ENCODE assay signal across 8 cellular contexts in the genomic region with DNA sequence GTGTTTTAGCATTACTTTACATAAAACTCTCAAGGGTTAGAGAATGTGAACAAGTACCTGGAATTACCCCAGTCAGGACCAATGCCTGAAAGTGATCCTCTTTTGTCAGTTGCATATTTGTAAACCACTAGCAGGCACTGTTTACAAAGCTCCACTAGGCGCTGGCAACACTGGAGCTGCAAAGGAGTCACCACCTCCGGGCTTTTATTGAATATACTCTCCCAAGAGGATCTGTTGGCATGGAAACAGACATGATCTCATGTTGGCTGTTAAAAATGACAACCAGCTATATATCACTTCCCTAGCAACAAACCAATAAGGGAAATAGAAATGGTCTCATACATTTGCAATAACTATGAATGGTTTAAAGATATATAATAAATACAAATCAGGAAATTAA.
DNase-seq lines count a peak whose midpoint lies in the region; ATAC-seq and TF ChIP-seq lines count a peak whose summit lies in the region.

No MANE protein-coding gene starts in this region.

- H3K36me3 ChIP-seq in DND-41 (ENCODE audit: insufficient read depth, low read length): no peaks in the 10 kb centered on the region

- no peaks in the 10 kb centered on the region for H3K79me2 ChIP-seq in DND-41 (ENCODE audit: insufficient read depth, low read length)

- H3K9me3 ChIP-seq in DND-41 (ENCODE audit: insufficient read depth, low read length, severe bottlenecking): no peaks in the 10 kb centered on the region

- peak; percentile 31; the same call in 1 of the 3 replicates for ATAC-seq in DND-41 (ENCODE audit: insufficient read depth, low read depth)

- no peak overlapping the region for H3K27ac ChIP-seq in DND-41 (ENCODE audit: low read length)

- no peak overlapping the region for H3K4me3 ChIP-seq in DND-41 (ENCODE audit: low read depth in 1 of 2, low read length in 2 of 2)

- H3K4me1 ChIP-seq in DND-41 (ENCODE audit: insufficient read depth, low read length): no peaks in the 10 kb centered on the region

- no peaks in the 10 kb centered on the region for H4K20me1 ChIP-seq in DND-41 (ENCODE audit: insufficient read depth, low read length)

- no peak overlapping the region for H3K4me2 ChIP-seq in DND-41 (ENCODE audit: insufficient read depth, low read length)

- H2AFZ ChIP-seq in DND-41 (ENCODE audit: low read depth, low read length): no peak overlapping the region

- DNase-seq in DND-41 (no peak), HT1080 (ENCODE audit: low read depth) (peak; percentile 65), SK-N-DZ (ENCODE audit: low spot score) (peak; percentile 47), left kidney (ENCODE audit: low read depth, low spot score) (peak; percentile 41), cerebellar nuclear complex (lab: John Stamatoyannopoulos, UW) (no peak), cerebellum (ENCODE audit: low spot score) (no peak), NK-92 (lab: John Stamatoyannopoulos, UW; ENCODE audit: unreplicated experiment) (no peak)
- DNase-seq in activated CD4-positive, alpha-beta T cell treated with anti-CD3 and anti-CD28 coated beads for 4 hours: no peak

- no peak overlapping the region for H3K9ac ChIP-seq in DND-41 (ENCODE audit: low read depth, low read length)

- no peaks in the 10 kb centered on the region for H3K27me3 ChIP-seq in DND-41 (ENCODE audit: insufficient read depth, low read length, poor library complexity)

- no peak for TF ChIP-seq CTCF in DND-41 (IDR thresholded peaks at IDR 0.05; ENCODE audit: borderline replicate concordance, extremely low read depth, low read length, poor library complexity, severe bottlenecking)

Comparison
In these comparisons a context has a peak if more than half of its experiments do, and no peak if none do; other contexts are left out.
1. DNase-seq: peak in HT1080 (single experiment), SK-N-DZ (single experiment) and left kidney (single experiment); none in DND-41 (single experiment), activated CD4-positive, alpha-beta T cell treated with anti-CD3 and anti-CD28 coated beads for 4 hours (0 of 2), cerebellar nuclear complex (0 of 2), cerebellum (single experiment) and NK-92 (single experiment).